15 cellular contexts compared by ENCODE assay signal in the genomic region with DNA sequence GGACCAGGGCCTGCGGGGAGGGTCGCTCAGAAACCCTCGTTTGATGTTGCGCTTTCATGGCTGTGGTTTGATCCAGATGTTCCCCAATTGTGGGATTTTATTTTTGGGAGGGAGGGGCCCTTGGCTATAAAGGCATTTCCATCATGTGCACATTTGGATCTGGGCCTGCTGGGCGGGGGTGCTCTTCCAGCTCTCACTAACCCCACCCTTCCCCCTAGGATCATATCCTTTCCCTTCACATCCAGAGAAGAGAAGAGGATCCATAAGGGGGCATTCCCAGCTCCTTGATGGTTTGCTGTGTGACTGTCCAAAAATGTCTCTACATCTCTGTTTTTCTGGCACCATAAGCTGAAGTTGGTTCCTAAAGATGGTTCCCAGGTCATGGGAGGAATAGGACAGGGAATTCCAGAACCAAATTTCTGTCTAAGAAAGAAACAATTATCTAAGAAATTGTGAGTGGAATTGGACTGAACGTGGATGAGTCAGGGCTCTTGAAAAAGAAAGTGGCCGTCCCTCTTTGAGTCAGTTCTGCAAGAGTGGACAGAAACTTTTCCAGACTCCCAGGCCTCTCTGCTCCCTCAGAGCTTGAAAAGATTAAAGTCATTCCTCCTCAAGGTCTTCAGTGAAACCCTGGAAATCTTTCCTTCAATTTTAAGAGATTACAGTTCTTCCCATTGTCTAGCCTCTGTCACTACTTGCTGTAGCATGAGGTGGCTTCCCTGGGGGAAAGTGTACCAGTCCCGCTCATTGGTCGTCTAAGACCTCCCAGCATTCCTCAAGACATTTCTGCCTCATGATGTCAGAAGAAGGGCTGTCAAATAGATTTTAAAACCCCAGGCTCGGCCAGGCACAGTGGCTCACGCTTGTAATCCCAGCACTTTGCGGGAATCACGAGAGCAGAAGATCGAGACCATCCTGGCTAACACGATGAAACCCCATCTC. TPM values are rescaled to one million over a fixed set of nuclear protein-coding genes. Genes with fewer than 3 reads are reported as not detected.
DNase-seq lines count a peak whose midpoint lies in the region; ATAC-seq and TF ChIP-seq lines count a peak whose summit lies in the region.
"Had no signal": no experiment of that assay in that cellular context is flagged by ENCODE, and none has a peak within 500 bp of the region (broad histone marks: within the 10 kb centered on the region; RNA-seq: fewer than 3 reads in every experiment).

No MANE protein-coding gene starts in this region.

- peak overlapping the region in 1 of 2 donors; percentile 26 for H3K9ac ChIP-seq in colonic mucosa (ENCODE audit: low read depth in 2 of 2, low read length in 2 of 2)
- H3K9ac ChIP-seq in PC-3 (ENCODE audit: low read length) = no peak overlapping the region

- intact Hi-C loops in colonic mucosa (cut with DNase I) = no loop called here
- intact Hi-C loops in PC-3 (cut with micrococcal nuclease) = no loop called here

- H3K9me3 ChIP-seq in colonic mucosa (no peaks in the 10 kb centered on the region), PC-3 (ENCODE audit: low read length) (no peaks in the 10 kb centered on the region)
- H3K9me3 ChIP-seq: pancreas, upper lobe of left lung had no signal

- H3K4me1 ChIP-seq in colonic mucosa (no peaks in the 10 kb centered on the region), PC-3 (ENCODE audit: insufficient read depth, low read length) (no peaks in the 10 kb centered on the region)
- H3K4me1 ChIP-seq: pancreas, upper lobe of left lung had no signal

- H3K4me3 ChIP-seq in colonic mucosa (no peak overlapping the region), PC-3 (ENCODE audit: low read length) (no peak overlapping the region)
- H3K4me3 ChIP-seq: pancreas, upper lobe of left lung had no signal

- no peaks in the 10 kb centered on the region for H3F3A ChIP-seq in PC-3 (ENCODE audit: low read length, unreplicated experiment)

- no peaks in the 10 kb centered on the region for H4K20me1 ChIP-seq in PC-3 (ENCODE audit: low read length)

- H3K9me2 ChIP-seq in PC-3 (replicated peaks; ENCODE audit: low read length) = no peaks in the 10 kb centered on the region

- H3K4me2 ChIP-seq in PC-3 (ENCODE audit: low read length) = no peak overlapping the region

- H3K79me2 ChIP-seq in PC-3 (ENCODE audit: low read length) = no peaks in the 10 kb centered on the region

- POLR2A ChIA-PET in PC-3 (lab: Charles Lee; ENCODE audit: unreplicated experiment) = no interaction called here

- H2AFZ ChIP-seq in PC-3 (ENCODE audit: low read length) = no peak overlapping the region

- H3K27ac ChIP-seq in colonic mucosa (peak overlapping the region; percentile 12), PC-3 (ENCODE audit: low read length) (no peak overlapping the region)
- H3K27ac ChIP-seq: upper lobe of left lung had no signal

- peaks cover 2% of the 10 kb centered on the region for H3K27me3 ChIP-seq in colonic mucosa
- H3K27me3 ChIP-seq in PC-3 (ENCODE audit: low read length) = no peaks in the 10 kb centered on the region
- H3K27me3 ChIP-seq: pancreas, upper lobe of left lung had no signal

- CTCF ChIA-PET in PC-3 (lab: Charles Lee) = no interaction called here

- BruUV-seq in PC-3 (replicated peaks; lab: Mats Ljungman, UMichigan) = no TSS peak

- TF ChIP-seq CTCF in colonic mucosa (IDR thresholded peaks at IDR 0.05) (no peak), PC-3 (conservative IDR thresholded peaks at IDR 0.05; ENCODE audit: low read depth, low read length) (no peak)

- DNase-seq in GM03348 (ENCODE audit: low spot score) (peak; percentile 86), colonic mucosa (no peak), kidney glomerular epithelial cell (lab: John Stamatoyannopoulos, UW) (peak; percentile 87), stromal cell of bone marrow (ENCODE audit: low read depth) (peak; percentile 67), pons (ENCODE audit: low spot score) (no peak), SW480 (ENCODE audit: low spot score) (no peak), PC-3 (no peak), T-helper 1 cell (no peak)
- DNase-seq: activated CD4-positive, alpha-beta T cell treated with anti-CD3 and anti-CD28 coated beads, Interleukin-2, amount 10 ng/mL, durations not matched to agents 7 days and 5 days; effector CD8-positive, alpha-beta T cell; NCI-H1105; NCI-H526; upper lobe of left lung had no signal

- no peak for ATAC-seq in PC-3
- ATAC-seq: SK-N-SH treated with all-trans-retinoic acid at 6 μM for 48 hours had no signal

- H3K36me3 ChIP-seq in colonic mucosa (no peaks in the 10 kb centered on the region), PC-3 (ENCODE audit: low read depth, low read length) (no peaks in the 10 kb centered on the region)
- H3K36me3 ChIP-seq: pancreas, upper lobe of left lung had no signal

RNA-seq across cellular contexts. Expression of gene SMUG1, which starts 47.0 kb away (rescaled TPM):
- total RNA-seq in colonic mucosa (10 to 100 TPM; 22.0 to 31.0 TPM), PC-3 (2014; rRNA removed) (69.8 and 93.5 TPM in 2 replicates)

Comparison
In these comparisons a context has a peak if more than half of its experiments do, and no peak if none do; other contexts are left out.
1. DNase-seq: peak in GM03348 (single experiment), kidney glomerular epithelial cell (single experiment) and stromal cell of bone marrow (single experiment); none in colonic mucosa (single experiment), pons (single experiment), SW480 (single experiment), PC-3 (single experiment) and T-helper 1 cell (0 of 5).